In genomic region chrY:16101815-16102214, GRCh38 we compare ENCODE assay signal across 1 cellular context.
TF ChIP-seq lines count a peak whose summit lies in the region.

No MANE protein-coding gene starts in this region.

TF ChIP-seq in HepG2, 621 proteins besides CTCF, POLR2A, EP300 and RAD21 (continued from another document and continues in another):
- TF ChIP-seq ZBTB10 (CRISPR knock-in tag; IDR thresholded peaks at IDR 0.05; ENCODE audit: borderline replicate concordance) (no peak), CREM (IDR thresholded peaks at IDR 0.05) (peak; percentile 36; the same call in 1 of the 2 replicates), CREM (CRISPR knock-in tag; IDR thresholded peaks at IDR 0.05) (no peak), NRL (CRISPR knock-in tag; IDR thresholded peaks at IDR 0.05; ENCODE audit: borderline replicate concordance) (no peak), ARNTL (CRISPR knock-in tag; IDR thresholded peaks at IDR 0.05) (no peak), NFRKB (IDR thresholded peaks at IDR 0.05) (no peak), PAX8 (CRISPR knock-in tag; IDR thresholded peaks at IDR 0.05; ENCODE audit: borderline replicate concordance) (no peak), SMYD3 (CRISPR knock-in tag; IDR thresholded peaks at IDR 0.05) (no peak), ZNF572 (CRISPR knock-in tag; IDR thresholded peaks at IDR 0.05) (no peak), ZGPAT (CRISPR knock-in tag; IDR thresholded peaks at IDR 0.05) (0 out of 2 replicates have a peak, but pooled peaks have one; percentile 33), DZIP1 (CRISPR knock-in tag; IDR thresholded peaks at IDR 0.05) (no peak), KAT7 (CRISPR knock-in tag; IDR thresholded peaks at IDR 0.05; ENCODE audit: borderline replicate concordance) (no peak), GMEB1 (CRISPR knock-in tag; IDR thresholded peaks at IDR 0.05; ENCODE audit: borderline replicate concordance) (no peak), ISX (CRISPR knock-in tag; conservative IDR thresholded peaks at IDR 0.05) (no peak), ATF5 (CRISPR knock-in tag; IDR thresholded peaks at IDR 0.05; ENCODE audit: low read depth) (no peak), FOXO1 (CRISPR knock-in tag; IDR thresholded peaks at IDR 0.05) (peak; percentile 52; the same call in 1 of the 2 replicates), ZNF629 (CRISPR knock-in tag; conservative IDR thresholded peaks at IDR 0.05) (no peak), ZNF777 (CRISPR knock-in tag; IDR thresholded peaks at IDR 0.05) (no peak), ZNF768 (CRISPR knock-in tag; IDR thresholded peaks at IDR 0.05) (no peak), ZNF792 (CRISPR knock-in tag; IDR thresholded peaks at IDR 0.05) (no peak), JARID2 (CRISPR knock-in tag; IDR thresholded peaks at IDR 0.05; ENCODE audit: insufficient replicate concordance) (no peak), ZNF547 (CRISPR knock-in tag; IDR thresholded peaks at IDR 0.05) (no peak), ARID5B (CRISPR knock-in tag; IDR thresholded peaks at IDR 0.05) (peak; percentile 89), SIX1 (CRISPR knock-in tag; IDR thresholded peaks at IDR 0.05; ENCODE audit: borderline replicate concordance) (peak; percentile 82; the same call in 1 of the 2 replicates), SIN3A (IDR thresholded peaks at IDR 0.05; ENCODE audit: borderline replicate concordance, low read depth, low read length) (no peak), FOXA1 (IDR thresholded peaks at IDR 0.05) (no peak), FOXA1 (CRISPR knock-in tag; IDR thresholded peaks at IDR 0.05) (peak; percentile 90), ZMYM3 (CRISPR knock-in tag; IDR thresholded peaks at IDR 0.05) (no peak), ZNF460 (CRISPR knock-in tag; IDR thresholded peaks at IDR 0.05; ENCODE audit: borderline replicate concordance) (no peak), ZBTB40 (IDR thresholded peaks at IDR 0.05) (no peak), ZBTB40 (CRISPR knock-in tag; IDR thresholded peaks at IDR 0.05) (no peak), BCL6 (CRISPR knock-in tag; IDR thresholded peaks at IDR 0.05) (peak; percentile 34; the same call in 1 of the 2 replicates), PRPF4 (IDR thresholded peaks at IDR 0.05; ENCODE audit: low read depth, low read length, poor library complexity, severe bottlenecking) (no peak), ZNF746 (CRISPR knock-in tag; IDR thresholded peaks at IDR 0.05) (no peak), RORA (CRISPR knock-in tag; IDR thresholded peaks at IDR 0.05) (no peak)
